ENCODE assay signal across 1 cellular context in the genomic region with DNA sequence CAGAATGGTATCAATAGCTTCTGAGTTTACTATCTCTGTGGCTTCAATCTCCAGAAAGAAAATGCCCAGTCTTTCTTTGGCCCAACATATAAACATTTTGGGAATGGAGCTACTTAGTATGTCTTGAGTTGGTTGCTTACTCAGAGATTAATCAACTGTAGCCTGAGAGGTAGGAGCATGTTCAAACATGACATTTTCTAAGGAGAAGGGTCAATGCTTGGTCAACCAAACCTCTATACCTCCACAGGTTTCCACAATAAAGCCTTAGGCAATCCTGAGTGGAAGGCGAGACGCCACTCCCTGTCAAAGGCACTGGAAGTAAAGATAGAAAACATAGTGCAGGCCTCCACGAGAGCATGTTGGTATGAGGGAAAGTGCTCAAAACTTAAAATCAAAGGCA.
TF ChIP-seq lines count a peak whose summit lies in the region.

No MANE protein-coding gene starts in this region.

TF ChIP-seq in GM23338, 12 proteins besides CTCF, POLR2A, EP300 and RAD21 (continued from another document):
- TF ChIP-seq, protein P1, sequence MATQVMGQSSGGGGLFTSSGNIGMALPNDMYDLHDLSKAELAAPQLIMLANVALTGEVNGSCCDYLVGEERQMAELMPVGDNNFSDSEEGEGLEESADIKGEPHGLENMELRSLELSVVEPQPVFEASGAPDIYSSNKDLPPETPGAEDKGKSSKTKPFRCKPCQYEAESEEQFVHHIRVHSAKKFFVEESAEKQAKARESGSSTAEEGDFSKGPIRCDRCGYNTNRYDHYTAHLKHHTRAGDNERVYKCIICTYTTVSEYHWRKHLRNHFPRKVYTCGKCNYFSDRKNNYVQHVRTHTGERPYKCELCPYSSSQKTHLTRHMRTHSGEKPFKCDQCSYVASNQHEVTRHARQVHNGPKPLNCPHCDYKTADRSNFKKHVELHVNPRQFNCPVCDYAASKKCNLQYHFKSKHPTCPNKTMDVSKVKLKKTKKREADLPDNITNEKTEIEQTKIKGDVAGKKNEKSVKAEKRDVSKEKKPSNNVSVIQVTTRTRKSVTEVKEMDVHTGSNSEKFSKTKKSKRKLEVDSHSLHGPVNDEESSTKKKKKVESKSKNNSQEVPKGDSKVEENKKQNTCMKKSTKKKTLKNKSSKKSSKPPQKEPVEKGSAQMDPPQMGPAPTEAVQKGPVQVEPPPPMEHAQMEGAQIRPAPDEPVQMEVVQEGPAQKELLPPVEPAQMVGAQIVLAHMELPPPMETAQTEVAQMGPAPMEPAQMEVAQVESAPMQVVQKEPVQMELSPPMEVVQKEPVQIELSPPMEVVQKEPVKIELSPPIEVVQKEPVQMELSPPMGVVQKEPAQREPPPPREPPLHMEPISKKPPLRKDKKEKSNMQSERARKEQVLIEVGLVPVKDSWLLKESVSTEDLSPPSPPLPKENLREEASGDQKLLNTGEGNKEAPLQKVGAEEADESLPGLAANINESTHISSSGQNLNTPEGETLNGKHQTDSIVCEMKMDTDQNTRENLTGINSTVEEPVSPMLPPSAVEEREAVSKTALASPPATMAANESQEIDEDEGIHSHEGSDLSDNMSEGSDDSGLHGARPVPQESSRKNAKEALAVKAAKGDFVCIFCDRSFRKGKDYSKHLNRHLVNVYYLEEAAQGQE (IDR thresholded peaks at IDR 0.05; ENCODE audit: unreplicated experiment): no peak
- no peak for TF ChIP-seq ZNF462 (CRISPR knock-in tag; IDR thresholded peaks at IDR 0.05)
